ENCODE assay signal across 12 cellular contexts in genomic region chr4:38387348-38387747, GRCh38.
A peak's percentile ranks its signal among the peaks of the same experiment; 100 is the strongest.
DNase-seq lines count a peak whose midpoint lies in the region; ATAC-seq and TF ChIP-seq lines count a peak whose summit lies in the region.
"Had no signal": no experiment of that assay in that cellular context is flagged by ENCODE, and none has a peak within 500 bp of the region (broad histone marks: within the 10 kb centered on the region; RNA-seq: fewer than 3 reads in every experiment).

No MANE protein-coding gene starts in this region.

- H3K9me3 Mint-ChIP-seq in stimulated activated naive CD8-positive, alpha-beta T cell treated with anti-CD3 and anti-CD28 coated beads, Interleukin-15, amount 100 ng/mL, for 72 hours: peaks cover 26 to 32% of the 10 kb centered on the region in 2 donors
- peaks cover 15% of the 10 kb centered on the region for H3K9me3 Mint-ChIP-seq in type B pancreatic cell

- H3K27me3 ChIP-seq in testis (no peaks in the 10 kb centered on the region), WERI-Rb-1 (ENCODE audit: insufficient read depth, low read depth, severe bottlenecking) (no peaks in the 10 kb centered on the region)
- H3K27me3 ChIP-seq: Peyer's patch had no signal

- H3K36me3 ChIP-seq in testis (ENCODE audit: low read depth, missing control alignments) (no peaks in the 10 kb centered on the region), WERI-Rb-1 (no peaks in the 10 kb centered on the region)
- H3K36me3 ChIP-seq: Peyer's patch had no signal

- peaks cover 10% of the 10 kb centered on the region for H3K36me3 Mint-ChIP-seq in type B pancreatic cell

- H3K9me3 ChIP-seq in testis (no peaks in the 10 kb centered on the region), WERI-Rb-1 (ENCODE audit: severe bottlenecking) (peaks cover 10% of the 10 kb centered on the region)

- no peak overlapping the region for H3K4me3 Mint-ChIP-seq in stimulated activated naive CD8-positive, alpha-beta T cell treated with anti-CD3 and anti-CD28 coated beads, Interleukin-15, amount 100 ng/mL, for 72 hours
- no peak overlapping the region for H3K4me3 Mint-ChIP-seq in type B pancreatic cell

- H3K27ac Mint-ChIP-seq in stimulated activated naive CD8-positive, alpha-beta T cell treated with anti-CD3 and anti-CD28 coated beads, Interleukin-15, amount 100 ng/mL, for 72 hours: no peak overlapping the region
- no peak overlapping the region for H3K27ac Mint-ChIP-seq in type B pancreatic cell
- H3K27ac Mint-ChIP-seq: progenitor cell of endocrine pancreas had no signal

- TF ChIP-seq CTCF in testis (IDR thresholded peaks at IDR 0.05) (no peak), WERI-Rb-1 (IDR thresholded peaks at IDR 0.05; ENCODE audit: low read depth, low read length) (no peak), type B pancreatic cell (conservative IDR thresholded peaks at IDR 0.05) (no peak)

- peaks cover 22% of the 10 kb centered on the region for H3K4me1 ChIP-seq in testis

- no peak overlapping the region for H3K4me3 ChIP-seq in testis
- H3K4me3 ChIP-seq in WERI-Rb-1 (ENCODE audit: low read depth, low read length): no peak overlapping the region
- H3K4me3 ChIP-seq: Peyer's patch had no signal

- H3K27ac ChIP-seq in testis (peak overlapping the region in 1 of 2 donors; percentile 5), WERI-Rb-1 (no peak overlapping the region)
- H3K27ac ChIP-seq: KMS-11 had no signal

- peak; percentile 60 for DNase-seq in NCI-H1436 (lab: John Stamatoyannopoulos, UW)
- DNase-seq in astrocyte of the hippocampus (ENCODE audit: low read depth, low spot score): peak; percentile 73
- peak; percentile 40 for DNase-seq in iPS-NIHi11 (ENCODE audit: low spot score)
- peak; percentile 75 for DNase-seq in testis
- no peak for DNase-seq in stimulated activated naive CD8-positive, alpha-beta T cell treated with anti-CD3 and anti-CD28 coated beads, Interleukin-15, amount 100 ng/mL, for 72 hours
- no peak for DNase-seq in WERI-Rb-1
- no peak for DNase-seq in type B pancreatic cell (ENCODE audit: extremely low spot score, unreplicated experiment)
- DNase-seq: DMS153 had no signal

- intact Hi-C loops in testis (cut with DNase I; ENCODE audit: low total_unique reads): no loop called here

- WGBS in testis, 2 donors: 55 to 70% methylated on average over 1 of the region's 1 CpG

- no peak for ATAC-seq in stimulated activated naive CD8-positive, alpha-beta T cell treated with anti-CD3 and anti-CD28 coated beads, Interleukin-15, amount 100 ng/mL, for 72 hours
- ATAC-seq in GM19023 (IDR thresholded peaks at IDR 0.05; ENCODE audit: unreplicated experiment): no peak

- TF ChIP-seq POLR2A in testis (IDR thresholded peaks at IDR 0.05): no peak

- H3K27me3 Mint-ChIP-seq in stimulated activated naive CD8-positive, alpha-beta T cell treated with anti-CD3 and anti-CD28 coated beads, Interleukin-15, amount 100 ng/mL, for 72 hours: no peaks in the 10 kb centered on the region
- H3K27me3 Mint-ChIP-seq in type B pancreatic cell: no peaks in the 10 kb centered on the region
- H3K27me3 Mint-ChIP-seq: progenitor cell of endocrine pancreas had no signal

- H3K4me1 Mint-ChIP-seq in stimulated activated naive CD8-positive, alpha-beta T cell treated with anti-CD3 and anti-CD28 coated beads, Interleukin-15, amount 100 ng/mL, for 72 hours: peaks cover 24% of the 10 kb centered on the region
- H3K4me1 Mint-ChIP-seq in type B pancreatic cell (ENCODE audit: unreplicated experiment): peaks cover 44% of the 10 kb centered on the region

Comparison
In these comparisons a context has a peak if more than half of its experiments do, and no peak if none do; other contexts are left out.
1. DNase-seq: peak in NCI-H1436 (single experiment), astrocyte of the hippocampus (single experiment), iPS-NIHi11 (single experiment) and testis (single experiment); none in stimulated activated naive CD8-positive, alpha-beta T cell treated with anti-CD3 and anti-CD28 coated beads, Interleukin-15, amount 100 ng/mL, for 72 hours (0 of 2), WERI-Rb-1 (single experiment) and type B pancreatic cell (single experiment).